8 cellular contexts compared by ENCODE assay signal in genomic region chr4:142126890-142127497, GRCh38.
DNase-seq lines count a peak whose midpoint lies in the region; ATAC-seq, FAIRE-seq and TF ChIP-seq lines count a peak whose summit lies in the region.

No MANE protein-coding gene starts in this region.

- DNase-seq in Caco-2 (peak; percentile 39 to 52), HK-2 (ENCODE audit: unreplicated experiment) (peak; percentile 16), OCI-LY7 (ENCODE audit: low spot score) (peak; percentile 54), fibroblast of the aortic adventitia (ENCODE audit: low read depth) (peak; percentile 90), ovary (peak; percentile 17 to 64 (median 36)), urothelium cell line (ENCODE audit: low spot score) (peak; percentile 17)
- DNase-seq in activated T-cell treated with anti-CD3 and anti-CD28 coated beads, Interleukin-2, amount 50 U/mL, for 4 hours: peak; percentile 53

- POLR2A ChIA-PET in Caco-2 (lab: Charles Lee) (no interaction called here), OCI-LY7 (lab: Charles Lee) (interaction anchor here (0.6 kb wide), 2 partner anchors 17 to 685 kb away, joined by 3 read pairs; no protein-coding TSS in a partner anchor)

- 14 to 19% (median 14%) methylated on average over 3 of the region's 3 CpGs for WGBS in ovary, 3 donors

- no peaks in the 10 kb centered on the region for H3K36me3 Mint-ChIP-seq in Caco-2 (ENCODE audit: insufficient read depth, unreplicated experiment)
- peaks cover 19% of the 10 kb centered on the region for H3K36me3 Mint-ChIP-seq in activated T-cell treated with anti-CD3 and anti-CD28 coated beads, Interleukin-2, amount 50 U/mL, for 4 hours (ENCODE audit: insufficient read depth)

- H3K4me3 Mint-ChIP-seq in Caco-2 (ENCODE audit: unreplicated experiment): no peak overlapping the region
- no peak overlapping the region for H3K4me3 Mint-ChIP-seq in activated T-cell treated with anti-CD3 and anti-CD28 coated beads, Interleukin-2, amount 50 U/mL, for 4 hours

- H3K4me3 ChIP-seq in Caco-2 (ENCODE audit: low read depth, low read length) (no peak overlapping the region), OCI-LY7 (ENCODE audit: low read depth, low read length, poor library complexity, severe bottlenecking) (no peak overlapping the region), fibroblast of the aortic adventitia (ENCODE audit: low read depth, low read length) (no peak overlapping the region), ovary (no peak overlapping the region)

- FAIRE-seq in urothelium cell line (lab: Jason Lieb, UNC): no peak

- TF ChIP-seq CTCF in Caco-2 (IDR thresholded peaks at IDR 0.05; ENCODE audit: insufficient read depth in 1 of 2, low read depth in 1 of 2, low read length in 1 of 2, severe bottlenecking in 1 of 2, unreplicated experiment in 1 of 2) (peak; percentile 68 to 72), OCI-LY7 (conservative IDR thresholded peaks at IDR 0.05; ENCODE audit: low read length) (peak; percentile 93), fibroblast of the aortic adventitia (IDR thresholded peaks at IDR 0.05; ENCODE audit: insufficient read depth, low read length) (peak; percentile 81), ovary (IDR thresholded peaks at IDR 0.05) (peak; percentile 35 to 64 (median 55))

- H2AFZ ChIP-seq in OCI-LY7 (ENCODE audit: low read length): no peak overlapping the region

- no peaks in the 10 kb centered on the region for H4K20me1 ChIP-seq in OCI-LY7 (ENCODE audit: insufficient read depth, low read length)

- H3K4me1 Mint-ChIP-seq in Caco-2 (ENCODE audit: low read depth, unreplicated experiment): peaks cover 10% of the 10 kb centered on the region
- peaks cover 33% of the 10 kb centered on the region for H3K4me1 Mint-ChIP-seq in activated T-cell treated with anti-CD3 and anti-CD28 coated beads, Interleukin-2, amount 50 U/mL, for 4 hours (ENCODE audit: low read depth)

- no peaks in the 10 kb centered on the region for H3K79me2 ChIP-seq in OCI-LY7 (ENCODE audit: insufficient read depth, low read depth, low read length)

- H3K36me3 ChIP-seq in Caco-2 (ENCODE audit: control insufficient read depth, insufficient read depth, low read length) (no peaks in the 10 kb centered on the region), OCI-LY7 (ENCODE audit: insufficient read depth, low read length) (no peaks in the 10 kb centered on the region), ovary (no peaks in the 10 kb centered on the region)

- no peak overlapping the region for H3K4me2 ChIP-seq in OCI-LY7 (ENCODE audit: low read length)

- TF ChIP-seq POLR2A in ovary (IDR thresholded peaks at IDR 0.05): no peak

- peaks cover 11% of the 10 kb centered on the region for H3K4me1 ChIP-seq in Caco-2
- H3K4me1 ChIP-seq in OCI-LY7 (ENCODE audit: insufficient read depth, low read length, poor library complexity, severe bottlenecking): no peaks in the 10 kb centered on the region
- H3K4me1 ChIP-seq in ovary (ENCODE audit: insufficient read depth): no peaks in the 10 kb centered on the region

- peak; percentile 70 for ATAC-seq in GM19397 (IDR thresholded peaks at IDR 0.05; ENCODE audit: unreplicated experiment)
- ATAC-seq in activated T-cell treated with anti-CD3 and anti-CD28 coated beads, Interleukin-2, amount 50 U/mL, for 4 hours: peak; percentile 58 to 61

- no peaks in the 10 kb centered on the region for H3K27me3 Mint-ChIP-seq in Caco-2 (ENCODE audit: insufficient read depth, unreplicated experiment)
- H3K27me3 Mint-ChIP-seq in activated T-cell treated with anti-CD3 and anti-CD28 coated beads, Interleukin-2, amount 50 U/mL, for 4 hours (ENCODE audit: low read depth): no peaks in the 10 kb centered on the region

- H3K27ac Mint-ChIP-seq in Caco-2 (ENCODE audit: unreplicated experiment): no peak overlapping the region

- CTCF ChIA-PET in Caco-2 (lab: Charles Lee): interaction anchor here (0.6 to 0.7 kb wide), 3 partner anchors 24 to 721 kb away, joined by 3 to 5 read pairs (median 3); no protein-coding TSS in a partner anchor
- CTCF ChIA-PET in OCI-LY7 (lab: Charles Lee; ENCODE audit: unreplicated experiment): no interaction called here

- H3K9me2 ChIP-seq in OCI-LY7 (ENCODE audit: insufficient read depth, low read length): no peaks in the 10 kb centered on the region

- BruUV-seq in Caco-2 (replicated peaks; lab: Mats Ljungman, UMichigan) (no TSS peak), OCI-LY7 (replicated peaks; lab: Mats Ljungman, UMichigan) (no TSS peak)

- H3K27ac ChIP-seq in OCI-LY7 (ENCODE audit: low read depth, low read length, poor library complexity, severe bottlenecking): no peak overlapping the region
- no peak overlapping the region for H3K27ac ChIP-seq in ovary

- TF ChIP-seq EP300 in ovary (IDR thresholded peaks at IDR 0.05): no peak

- H3K27me3 ChIP-seq in Caco-2 (replicated peaks; ENCODE audit: control insufficient read depth, insufficient read depth, low read length): no peaks in the 10 kb centered on the region
- H3K27me3 ChIP-seq in ovary: no peaks in the 10 kb centered on the region

- no peaks in the 10 kb centered on the region for H3K9me3 ChIP-seq in Caco-2
- H3K9me3 ChIP-seq in OCI-LY7 (ENCODE audit: low read length): no peaks in the 10 kb centered on the region
- H3K9me3 ChIP-seq in ovary: no peaks in the 10 kb centered on the region

- no peaks in the 10 kb centered on the region for H3K9me3 Mint-ChIP-seq in Caco-2 (ENCODE audit: unreplicated experiment)
- no peaks in the 10 kb centered on the region for H3K9me3 Mint-ChIP-seq in activated T-cell treated with anti-CD3 and anti-CD28 coated beads, Interleukin-2, amount 50 U/mL, for 4 hours

- intact Hi-C loops in Caco-2 (cut with micrococcal nuclease; ENCODE audit: unreplicated experiment): loop anchor here (1.0 to 10.0 kb wide), 5 partner anchors 225 to 720 kb away; no protein-coding TSS in a partner anchor
- intact Hi-C loops in OCI-LY7 (cut with micrococcal nuclease; ENCODE audit: unreplicated experiment): loop anchor here (5.0 to 10.0 kb wide), 2 partner anchors 595 to 718 kb away; partner anchors contain the start of gene INPP4B
- intact Hi-C loops in ovary (cut with DNase I): loop anchor here in 3 of 4 donors (5.0 to 10.0 kb wide), 2 partner anchors 718 to 720 kb away; partner anchors contain the start of gene INPP4B (in 3 of the 3)

Comparison
In these comparisons a context has a peak if more than half of its experiments do, and no peak if none do; other contexts are left out.
1. DNase-seq: peak in every context shown above with its lines; median percentile 90 in fibroblast of the aortic adventitia; 54 in OCI-LY7; 53 in activated T-cell treated with anti-CD3 and anti-CD28 coated beads, Interleukin-2, amount 50 U/mL, for 4 hours; 46 in Caco-2; 36 in ovary; 17 in urothelium cell line; 16 in HK-2.